In the genomic region with DNA sequence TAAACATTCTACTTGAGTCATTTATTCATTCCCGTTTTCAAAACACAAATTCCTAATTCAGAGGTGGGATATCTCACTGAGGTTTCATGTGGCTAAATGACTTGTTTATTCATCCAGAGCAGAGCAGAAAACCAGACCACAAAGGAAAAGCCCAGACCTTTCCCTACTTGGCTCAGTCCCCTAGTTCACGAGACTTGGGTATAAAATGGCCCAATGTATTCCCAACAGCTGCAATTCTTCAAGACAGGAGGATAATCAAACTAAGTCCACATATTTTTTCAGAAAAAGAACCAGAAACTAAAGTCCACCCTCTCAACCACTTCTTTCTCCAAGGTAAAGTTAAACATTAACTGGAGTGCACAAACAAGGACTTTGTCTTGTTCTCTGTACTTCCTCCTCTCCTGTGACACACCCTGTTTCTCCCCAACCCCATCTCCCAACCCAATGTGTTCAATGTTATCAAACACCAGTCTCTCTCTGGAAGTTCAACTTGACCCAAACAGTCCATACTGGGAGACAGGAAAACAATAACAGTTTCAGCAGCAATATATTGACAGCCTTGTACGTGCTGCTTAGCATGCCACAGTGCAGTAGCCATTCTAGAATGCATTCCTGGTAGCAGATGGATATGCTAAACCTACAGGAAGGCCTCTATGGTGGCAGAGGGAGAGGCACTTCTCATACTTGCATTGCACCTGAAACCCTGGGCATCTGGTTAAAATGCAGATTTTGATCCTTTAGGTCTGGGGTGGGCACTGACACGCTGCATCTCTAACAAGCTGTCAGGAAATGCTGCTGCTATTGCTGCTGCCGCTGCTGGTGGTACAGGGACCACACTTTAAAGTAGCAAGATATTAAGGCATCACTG, we compare ENCODE assay signal across 9 cellular contexts.
DNase-seq lines count a peak whose midpoint lies in the region; ATAC-seq and TF ChIP-seq lines count a peak whose summit lies in the region.
"Had no signal": no experiment of that assay in that cellular context is flagged by ENCODE, and none has a peak within 500 bp of the region (broad histone marks: within the 10 kb centered on the region; RNA-seq: fewer than 3 reads in every experiment).

No MANE protein-coding gene starts in this region.

- no peak for TF ChIP-seq POLR2A in erythroblast (IDR thresholded peaks at IDR 0.05; ENCODE audit: low read length)

- ATAC-seq in GM18508 (IDR thresholded peaks at IDR 0.05; ENCODE audit: insufficient read depth, unreplicated experiment) (peak; percentile 77), HG02763 (IDR thresholded peaks at IDR 0.05; ENCODE audit: unreplicated experiment) (peak; percentile 84)

- DNase-seq in amniotic epithelial cell (ENCODE audit: low read depth): peak; percentile 11
- DNase-seq in mucosa of gallbladder (ENCODE audit: low spot score): peak; percentile 82
- no peak for DNase-seq in NCI-H345 (lab: John Stamatoyannopoulos, UW)
- no peak for DNase-seq in hypothalamus (lab: John Stamatoyannopoulos, UW)
- no peak for DNase-seq in erythroblast (lab: John Stamatoyannopoulos, UW)
- no peak for DNase-seq in HCEC 1CT
- DNase-seq: activated naive CD8-positive, alpha-beta T cell treated with anti-CD3 and anti-CD28 coated beads, Interleukin-2, amount 10 ng/mL, durations not matched to agents 7 days and 5 days had no signal

Comparison
In these comparisons a context has a peak if more than half of its experiments do, and no peak if none do; other contexts are left out.
1. DNase-seq: peak in amniotic epithelial cell (single experiment) and mucosa of gallbladder (single experiment); none in NCI-H345 (single experiment), hypothalamus (0 of 51), erythroblast (0 of 2) and HCEC 1CT (single experiment).